ENCODE assay signal across 8 cellular contexts in genomic region chr15:63597033-63597790, GRCh38. TPM values are rescaled to one million over a fixed set of nuclear protein-coding genes. Genes with fewer than 3 reads are reported as not detected.
DNase-seq lines count a peak whose midpoint lies in the region; ATAC-seq and TF ChIP-seq lines count a peak whose summit lies in the region.

Gene FBXL22 (plus strand): TSS chr15:63597387. CDS start chr15:63597393, 6 bp downstream.

- peak within 1 kb of the TSS; percentile 90 for H3K27ac Mint-ChIP-seq in CD4-positive, alpha-beta T cell

- POLR2A ChIA-PET in CD4-positive, alpha-beta T cell (lab: Charles Lee), result interaction anchor here (1.0 to 1.8 kb wide), 4 partner anchors 13 to 565 kb away, joined by 3 to 7 read pairs (median 4); partner anchors contain the start of gene PPIB

- peak within 1 kb of the TSS; percentile 80 for H3K4me3 Mint-ChIP-seq in CD4-positive, alpha-beta T cell

- H3K4me2 ChIP-seq in osteoblast (ENCODE audit: insufficient read depth, low read length), result peak within 1 kb of the TSS; percentile 67

- TF ChIP-seq EP300 in esophagus muscularis mucosa (IDR thresholded peaks at IDR 0.05), result no peak

- TF ChIP-seq POLR2A in esophagus muscularis mucosa (IDR thresholded peaks at IDR 0.05; ENCODE audit: low read depth) (no peak), erythroblast (IDR thresholded peaks at IDR 0.05; ENCODE audit: low read length) (no peak)

- H3K27me3 Mint-ChIP-seq in CD4-positive, alpha-beta T cell, result no peaks in the 10 kb centered on the region

- H3K36me3 ChIP-seq in esophagus muscularis mucosa (peaks cover 0 to 20% (median 9%) of the 10 kb centered on the region in 4 donors), osteoblast (ENCODE audit: insufficient read depth, low read length) (peaks cover 11% of the 10 kb centered on the region)

- peaks cover 14% of the 10 kb centered on the region for H3K79me2 ChIP-seq in osteoblast (ENCODE audit: insufficient read depth, low read length)

- H3K4me1 Mint-ChIP-seq in CD4-positive, alpha-beta T cell (ENCODE audit: low read depth), result peaks cover 72% of the 10 kb centered on the region

- H3K4me1 ChIP-seq in esophagus muscularis mucosa, result peaks cover 62 to 79% (median 74%) of the 10 kb centered on the region in 4 donors
- peaks cover 34% of the 10 kb centered on the region for H3K4me1 ChIP-seq in osteoblast (ENCODE audit: insufficient read depth, low read length)

- no peak for TF ChIP-seq CTCF in CD4-positive, alpha-beta T cell (IDR thresholded peaks at IDR 0.05)
- TF ChIP-seq CTCF in esophagus muscularis mucosa (IDR thresholded peaks at IDR 0.05), result no peak
- no peak for TF ChIP-seq CTCF in osteoblast (IDR thresholded peaks at IDR 0.05; ENCODE audit: extremely low read depth, low read depth, low read length)

- no peak for ATAC-seq in CD4-positive, alpha-beta T cell (ENCODE audit: poor library complexity)

- H3K36me3 Mint-ChIP-seq in CD4-positive, alpha-beta T cell (ENCODE audit: low read depth), result peaks cover 43% of the 10 kb centered on the region

- CTCF ChIA-PET in CD4-positive, alpha-beta T cell (lab: Charles Lee), result interaction anchor here (1.2 to 2.6 kb wide), 4 partner anchors 10 to 130 kb away, joined by 3 to 9 read pairs (median 4); no protein-coding TSS in a partner anchor

- H2AFZ ChIP-seq in osteoblast (ENCODE audit: low read length), result peak within 1 kb of the TSS; percentile 54

- intact Hi-C loops in CD4-positive, alpha-beta T cell (cut with DNase I, micrococcal nuclease), result loop anchor here in 1 of 2 experiments (5.0 to 10.0 kb wide), 4 partner anchors 90 to 552 kb away; partner anchors contain the start of gene TPM1
- intact Hi-C loops in esophagus muscularis mucosa (cut with DNase I), result loop anchor here (5.0 kb wide), 3 partner anchors 45 to 130 kb away; no protein-coding TSS in a partner anchor

- no peak for DNase-seq in CD4-positive, alpha-beta T cell
- DNase-seq in NCI-H774 (lab: John Stamatoyannopoulos, UW) (peak; percentile 40), esophagus muscularis mucosa (ENCODE audit: extremely low spot score) (peak; percentile 92), osteoblast (ENCODE audit: insufficient read length, low spot score, missing footprints) (peak; percentile 89), NCI-H2171 (lab: John Stamatoyannopoulos, UW) (no peak), NCI-H2081 treated with DMSO at 0.1 percent for 48 hours (lab: John Stamatoyannopoulos, UW) (no peak), erythroblast (lab: John Stamatoyannopoulos, UW) (no peak), HCEC 1CT (no peak)

- H3K27ac ChIP-seq in CD4-positive, alpha-beta T cell (ENCODE audit: low read depth, low read length), result no peak within 1 kb of the TSS
- H3K27ac ChIP-seq in esophagus muscularis mucosa (replicated peaks in 1 of 4) (peak within 1 kb of the TSS; percentile 88 to 91 (median 90)), osteoblast (ENCODE audit: low read depth, low read length) (peak within 1 kb of the TSS; percentile 73)

- H3K9me3 Mint-ChIP-seq in CD4-positive, alpha-beta T cell, result no peaks in the 10 kb centered on the region

- no peaks in the 10 kb centered on the region for H3K9me3 ChIP-seq in CD4-positive, alpha-beta T cell (ENCODE audit: control insufficient read depth, low read length)
- H3K9me3 ChIP-seq in esophagus muscularis mucosa, result no peaks in the 10 kb centered on the region
- H3K9me3 ChIP-seq in osteoblast (ENCODE audit: low read depth, low read length), result no peaks in the 10 kb centered on the region

- H3K4me3 ChIP-seq in esophagus muscularis mucosa (peak within 1 kb of the TSS; percentile 75 to 78 (median 77)), osteoblast (ENCODE audit: insufficient read depth, low read length) (peak within 1 kb of the TSS; percentile 35)

- no peaks in the 10 kb centered on the region for H3K27me3 ChIP-seq in CD4-positive, alpha-beta T cell (ENCODE audit: control insufficient read depth, insufficient read depth, low read length)
- no peaks in the 10 kb centered on the region for H3K27me3 ChIP-seq in esophagus muscularis mucosa
- H3K27me3 ChIP-seq in osteoblast (ENCODE audit: insufficient read depth, low read length), result no peaks in the 10 kb centered on the region

- peaks cover 2% of the 10 kb centered on the region for H4K20me1 ChIP-seq in osteoblast (ENCODE audit: insufficient read depth, low read length)

- WGBS in esophagus muscularis mucosa, result 41% methylated on average over 19 of the region's 23 CpGs

RNA-seq across cellular contexts. Expression of gene FBXL22, which starts in this region (rescaled TPM):
- total RNA-seq in CD4-positive, alpha-beta T cell, result 1 to 10 TPM in 1 of 2 experiments, under 1 TPM in 1; 0.66 to 1.6 TPM
- total RNA-seq in esophagus muscularis mucosa (10 to 100 TPM; 14.4 to 81.6 (median 46.3) TPM), osteoblast (0.59 and 1.8 TPM in 2 replicates)

Comparison
In these comparisons a context has a peak if more than half of its experiments do, and no peak if none do; other contexts are left out.
1. DNase-seq: peak in NCI-H774 (single experiment), esophagus muscularis mucosa (single experiment) and osteoblast (single experiment); none in CD4-positive, alpha-beta T cell (0 of 10), NCI-H2171 (single experiment), NCI-H2081 treated with DMSO at 0.1 percent for 48 hours (single experiment), erythroblast (0 of 2) and HCEC 1CT (single experiment).